In the genomic region with DNA sequence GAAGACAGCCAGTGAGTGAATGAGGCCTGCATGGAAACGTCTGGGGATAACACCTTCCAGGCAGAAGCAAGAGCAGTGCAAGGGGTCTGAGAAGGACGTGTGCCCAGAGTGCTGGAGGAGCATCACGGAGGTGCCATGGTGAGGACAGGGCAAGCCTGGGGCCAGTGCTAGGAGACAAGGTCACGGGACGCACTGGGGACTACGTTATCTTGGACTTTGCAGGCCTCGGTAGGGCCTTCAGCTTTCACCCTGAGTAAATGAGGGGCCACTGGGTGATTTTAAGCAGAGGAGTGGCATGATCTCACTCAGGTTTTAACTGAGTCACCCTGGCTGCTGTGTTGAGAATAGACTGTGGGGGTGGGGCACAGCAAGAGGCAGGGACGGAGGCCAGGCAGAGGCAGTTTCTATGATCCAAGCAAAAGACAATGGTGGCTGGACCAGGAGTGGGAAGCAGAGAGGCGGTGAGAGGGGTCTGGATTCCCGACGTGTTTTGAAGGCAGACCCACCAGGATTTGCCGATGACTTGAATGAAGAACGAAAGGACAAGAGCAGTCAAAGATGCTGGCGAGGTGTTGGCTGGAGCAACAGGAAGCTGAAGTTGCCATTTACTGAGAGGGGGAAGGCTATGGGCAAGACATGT, we compare ENCODE assay signal across 1 cellular context.
TF ChIP-seq lines count a peak whose summit lies in the region.

No MANE protein-coding gene starts in this region.

TF ChIP-seq in K562, 482 proteins besides CTCF, POLR2A, EP300 and RAD21 (continued from another document and continues in another):
- TF ChIP-seq, protein P1, sequence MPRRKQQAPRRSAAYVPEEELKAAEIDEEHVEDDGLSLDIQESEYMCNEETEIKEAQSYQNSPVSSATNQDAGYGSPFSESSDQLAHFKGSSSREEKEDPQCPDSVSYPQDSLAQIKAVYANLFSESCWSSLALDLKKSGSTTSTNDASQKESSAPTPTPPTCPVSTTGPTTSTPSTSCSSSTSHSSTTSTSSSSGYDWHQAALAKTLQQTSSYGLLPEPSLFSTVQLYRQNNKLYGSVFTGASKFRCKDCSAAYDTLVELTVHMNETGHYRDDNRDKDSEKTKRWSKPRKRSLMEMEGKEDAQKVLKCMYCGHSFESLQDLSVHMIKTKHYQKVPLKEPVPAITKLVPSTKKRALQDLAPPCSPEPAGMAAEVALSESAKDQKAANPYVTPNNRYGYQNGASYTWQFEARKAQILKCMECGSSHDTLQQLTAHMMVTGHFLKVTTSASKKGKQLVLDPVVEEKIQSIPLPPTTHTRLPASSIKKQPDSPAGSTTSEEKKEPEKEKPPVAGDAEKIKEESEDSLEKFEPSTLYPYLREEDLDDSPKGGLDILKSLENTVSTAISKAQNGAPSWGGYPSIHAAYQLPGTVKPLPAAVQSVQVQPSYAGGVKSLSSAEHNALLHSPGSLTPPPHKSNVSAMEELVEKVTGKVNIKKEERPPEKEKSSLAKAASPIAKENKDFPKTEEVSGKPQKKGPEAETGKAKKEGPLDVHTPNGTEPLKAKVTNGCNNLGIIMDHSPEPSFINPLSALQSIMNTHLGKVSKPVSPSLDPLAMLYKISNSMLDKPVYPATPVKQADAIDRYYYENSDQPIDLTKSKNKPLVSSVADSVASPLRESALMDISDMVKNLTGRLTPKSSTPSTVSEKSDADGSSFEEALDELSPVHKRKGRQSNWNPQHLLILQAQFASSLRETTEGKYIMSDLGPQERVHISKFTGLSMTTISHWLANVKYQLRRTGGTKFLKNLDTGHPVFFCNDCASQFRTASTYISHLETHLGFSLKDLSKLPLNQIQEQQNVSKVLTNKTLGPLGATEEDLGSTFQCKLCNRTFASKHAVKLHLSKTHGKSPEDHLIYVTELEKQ (CRISPR knock-in tag; IDR thresholded peaks at IDR 0.05), result no peak
- TF ChIP-seq, protein P2, sequence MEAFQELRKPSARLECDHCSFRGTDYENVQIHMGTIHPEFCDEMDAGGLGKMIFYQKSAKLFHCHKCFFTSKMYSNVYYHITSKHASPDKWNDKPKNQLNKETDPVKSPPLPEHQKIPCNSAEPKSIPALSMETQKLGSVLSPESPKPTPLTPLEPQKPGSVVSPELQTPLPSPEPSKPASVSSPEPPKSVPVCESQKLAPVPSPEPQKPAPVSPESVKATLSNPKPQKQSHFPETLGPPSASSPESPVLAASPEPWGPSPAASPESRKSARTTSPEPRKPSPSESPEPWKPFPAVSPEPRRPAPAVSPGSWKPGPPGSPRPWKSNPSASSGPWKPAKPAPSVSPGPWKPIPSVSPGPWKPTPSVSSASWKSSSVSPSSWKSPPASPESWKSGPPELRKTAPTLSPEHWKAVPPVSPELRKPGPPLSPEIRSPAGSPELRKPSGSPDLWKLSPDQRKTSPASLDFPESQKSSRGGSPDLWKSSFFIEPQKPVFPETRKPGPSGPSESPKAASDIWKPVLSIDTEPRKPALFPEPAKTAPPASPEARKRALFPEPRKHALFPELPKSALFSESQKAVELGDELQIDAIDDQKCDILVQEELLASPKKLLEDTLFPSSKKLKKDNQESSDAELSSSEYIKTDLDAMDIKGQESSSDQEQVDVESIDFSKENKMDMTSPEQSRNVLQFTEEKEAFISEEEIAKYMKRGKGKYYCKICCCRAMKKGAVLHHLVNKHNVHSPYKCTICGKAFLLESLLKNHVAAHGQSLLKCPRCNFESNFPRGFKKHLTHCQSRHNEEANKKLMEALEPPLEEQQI (IDR thresholded peaks at IDR 0.05), result no peak
- TF ChIP-seq CXXC5 (CRISPR knock-in tag; IDR thresholded peaks at IDR 0.05), result peak; percentile 49; the same call in 1 of the 2 replicates
- TF ChIP-seq MAX (CRISPR knock-in tag; IDR thresholded peaks at IDR 0.05), result no peak
- TF ChIP-seq TAF9B (IDR thresholded peaks at IDR 0.05; ENCODE audit: partially characterized antibody), result no peak
- 0 out of 2 replicates have a peak, but pooled peaks have one; percentile 33 for TF ChIP-seq THRB (CRISPR knock-in tag; conservative IDR thresholded peaks at IDR 0.05)
- TF ChIP-seq NFRKB (IDR thresholded peaks at IDR 0.05; ENCODE audit: low read depth), result peak; percentile 80; the same call in 1 of the 2 replicates
- TF ChIP-seq SMARCA4 (IDR thresholded peaks at IDR 0.05), result peak; percentile 89
- TF ChIP-seq ETV1 (tag; conservative IDR thresholded peaks at IDR 0.05; ENCODE audit: low read depth), result no peak
- TF ChIP-seq EP400 (IDR thresholded peaks at IDR 0.05), result no peak; the same call in 1 of the 2 replicates
- TF ChIP-seq MIER1 (IDR thresholded peaks at IDR 0.05; ENCODE audit: low read depth), result no peak
- no peak for TF ChIP-seq RBM34 (IDR thresholded peaks at IDR 0.05; ENCODE audit: borderline replicate concordance, insufficient read depth, low read length)
- TF ChIP-seq MITF (IDR thresholded peaks at IDR 0.05), result no peak
- TF ChIP-seq, protein P3, sequence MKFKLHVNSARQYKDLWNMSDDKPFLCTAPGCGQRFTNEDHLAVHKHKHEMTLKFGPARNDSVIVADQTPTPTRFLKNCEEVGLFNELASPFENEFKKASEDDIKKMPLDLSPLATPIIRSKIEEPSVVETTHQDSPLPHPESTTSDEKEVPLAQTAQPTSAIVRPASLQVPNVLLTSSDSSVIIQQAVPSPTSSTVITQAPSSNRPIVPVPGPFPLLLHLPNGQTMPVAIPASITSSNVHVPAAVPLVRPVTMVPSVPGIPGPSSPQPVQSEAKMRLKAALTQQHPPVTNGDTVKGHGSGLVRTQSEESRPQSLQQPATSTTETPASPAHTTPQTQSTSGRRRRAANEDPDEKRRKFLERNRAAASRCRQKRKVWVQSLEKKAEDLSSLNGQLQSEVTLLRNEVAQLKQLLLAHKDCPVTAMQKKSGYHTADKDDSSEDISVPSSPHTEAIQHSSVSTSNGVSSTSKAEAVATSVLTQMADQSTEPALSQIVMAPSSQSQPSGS (CRISPR knock-in tag; IDR thresholded peaks at IDR 0.05), result no peak
- no peak for TF ChIP-seq ZNF551 (CRISPR knock-in tag; IDR thresholded peaks at IDR 0.05)
- TF ChIP-seq CHD4 (IDR thresholded peaks at IDR 0.05; ENCODE audit: insufficient read depth, insufficient replicate concordance, low read depth, low read length, poor library complexity, severe bottlenecking), result no peak
- no peak for TF ChIP-seq MEIS2 (IDR thresholded peaks at IDR 0.05; ENCODE audit: partially characterized antibody)
- no peak for TF ChIP-seq PCBP2 (IDR thresholded peaks at IDR 0.05; ENCODE audit: low read depth, low read length, poor library complexity, severe bottlenecking)
- no peak for TF ChIP-seq ZNF512 (tag; IDR thresholded peaks at IDR 0.05)
- TF ChIP-seq ZNF584 (CRISPR knock-in tag; IDR thresholded peaks at IDR 0.05; ENCODE audit: low read depth), result peak; percentile 68; the same call in 1 of the 2 replicates
- peak; percentile 73 for TF ChIP-seq EGR1 (conservative IDR thresholded peaks at IDR 0.05)
- TF ChIP-seq PRPF4 (IDR thresholded peaks at IDR 0.05; ENCODE audit: insufficient read depth, low read depth, low read length, poor library complexity, severe bottlenecking), result no peak
- TF ChIP-seq U2AF2 (optimal IDR thresholded peaks at IDR 0.05; ENCODE audit: low read depth, low read length), result no peak
- no peak for TF ChIP-seq ZNF780A (CRISPR knock-in tag; IDR thresholded peaks at IDR 0.05)
- no peak; a peak in 1 of 4 replicates for TF ChIP-seq NRF1 (conservative IDR thresholded peaks at IDR 0.05 in 1 of 2, IDR thresholded peaks at IDR 0.05 in 1 of 2)
- no peak for TF ChIP-seq KLF13 (tag; IDR thresholded peaks at IDR 0.05; ENCODE audit: borderline replicate concordance, low read depth)
- TF ChIP-seq FOXJ3 (CRISPR knock-in tag; IDR thresholded peaks at IDR 0.05), result no peak
- TF ChIP-seq NCOR1 (IDR thresholded peaks at IDR 0.05), result peak; percentile 77
- no peak for TF ChIP-seq NR3C1 (CRISPR knock-in tag; IDR thresholded peaks at IDR 0.05)
- peak; percentile 55; the same call in 1 of the 2 replicates for TF ChIP-seq CHD2 (IDR thresholded peaks at IDR 0.05; ENCODE audit: low read depth, low read length)
- TF ChIP-seq TEAD4 (IDR thresholded peaks at IDR 0.05; ENCODE audit: low read length), result peak; percentile 33; the same call in 1 of the 2 replicates
- TF ChIP-seq TEAD4 (CRISPR knock-in tag; IDR thresholded peaks at IDR 0.05; ENCODE audit: borderline replicate concordance), result no peak
- no peak for TF ChIP-seq ZKSCAN3 (CRISPR knock-in tag; IDR thresholded peaks at IDR 0.05)
- no peak for TF ChIP-seq STAT5B (CRISPR knock-in tag; IDR thresholded peaks at IDR 0.05)
- 0 out of 4 replicates have a peak, but pooled peaks of 1 of the 2 experiments have one; percentile 42 for TF ChIP-seq RCOR1 (IDR thresholded peaks at IDR 0.05; ENCODE audit: borderline replicate concordance in 1 of 2, low read depth in 2 of 2, low read length in 2 of 2)
- no peak for TF ChIP-seq ZNF561 (CRISPR knock-in tag; conservative IDR thresholded peaks at IDR 0.05)
- peak; percentile 52 to 68 for TF ChIP-seq TRIM24 (IDR thresholded peaks at IDR 0.05)
- TF ChIP-seq, protein P4, sequence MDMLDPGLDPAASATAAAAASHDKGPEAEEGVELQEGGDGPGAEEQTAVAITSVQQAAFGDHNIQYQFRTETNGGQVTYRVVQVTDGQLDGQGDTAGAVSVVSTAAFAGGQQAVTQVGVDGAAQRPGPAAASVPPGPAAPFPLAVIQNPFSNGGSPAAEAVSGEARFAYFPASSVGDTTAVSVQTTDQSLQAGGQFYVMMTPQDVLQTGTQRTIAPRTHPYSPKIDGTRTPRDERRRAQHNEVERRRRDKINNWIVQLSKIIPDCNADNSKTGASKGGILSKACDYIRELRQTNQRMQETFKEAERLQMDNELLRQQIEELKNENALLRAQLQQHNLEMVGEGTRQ (CRISPR knock-in tag; IDR thresholded peaks at IDR 0.05), result no peak
- TF ChIP-seq ZNF354B (CRISPR knock-in tag; IDR thresholded peaks at IDR 0.05), result no peak
- no peak for TF ChIP-seq PHF21A (IDR thresholded peaks at IDR 0.05; ENCODE audit: borderline replicate concordance, low read depth)
- TF ChIP-seq E2F6 (IDR thresholded peaks at IDR 0.05; ENCODE audit: borderline replicate concordance in 1 of 2, extremely low read depth in 1 of 2, insufficient read depth in 1 of 2, insufficient read length in 1 of 2, low read depth in 1 of 2, low read length in 1 of 2, poor library complexity in 1 of 2, severe bottlenecking in 1 of 2), result no peak
- no peak for TF ChIP-seq THAP7 (CRISPR knock-in tag; IDR thresholded peaks at IDR 0.05)
- no peak for TF ChIP-seq ERF (CRISPR knock-in tag; IDR thresholded peaks at IDR 0.05)
- TF ChIP-seq ZNF431 (CRISPR knock-in tag; IDR thresholded peaks at IDR 0.05), result no peak
- no peak for TF ChIP-seq KDM4B (IDR thresholded peaks at IDR 0.05; ENCODE audit: borderline replicate concordance in 2 of 2, low read depth in 1 of 2)
- no peak for TF ChIP-seq HLTF (IDR thresholded peaks at IDR 0.05)
- TF ChIP-seq, protein P5, sequence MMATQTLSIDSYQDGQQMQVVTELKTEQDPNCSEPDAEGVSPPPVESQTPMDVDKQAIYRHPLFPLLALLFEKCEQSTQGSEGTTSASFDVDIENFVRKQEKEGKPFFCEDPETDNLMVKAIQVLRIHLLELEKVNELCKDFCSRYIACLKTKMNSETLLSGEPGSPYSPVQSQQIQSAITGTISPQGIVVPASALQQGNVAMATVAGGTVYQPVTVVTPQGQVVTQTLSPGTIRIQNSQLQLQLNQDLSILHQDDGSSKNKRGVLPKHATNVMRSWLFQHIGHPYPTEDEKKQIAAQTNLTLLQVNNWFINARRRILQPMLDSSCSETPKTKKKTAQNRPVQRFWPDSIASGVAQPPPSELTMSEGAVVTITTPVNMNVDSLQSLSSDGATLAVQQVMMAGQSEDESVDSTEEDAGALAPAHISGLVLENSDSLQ (IDR thresholded peaks at IDR 0.05), result no peak
